In genomic region chr2:190318931-190319556, GRCh38 we compare ENCODE assay signal across 8 cellular contexts. TPM values are rescaled to one million over a fixed set of nuclear protein-coding genes. Genes with fewer than 3 reads are reported as not detected.
A peak's percentile ranks its signal among the peaks of the same experiment; 100 is the strongest.
DNase-seq lines count a peak whose midpoint lies in the region; ATAC-seq, FAIRE-seq and TF ChIP-seq lines count a peak whose summit lies in the region.

No MANE protein-coding gene starts in this region.

- H3K27me3 ChIP-seq in body of pancreas (no peaks in the 10 kb centered on the region), keratinocyte (ENCODE audit: control insufficient read depth, extremely low read depth, insufficient read depth, low read length) (no peaks in the 10 kb centered on the region)

- peak overlapping the region; percentile 98 for H3K4me2 ChIP-seq in keratinocyte (ENCODE audit: control insufficient read depth, extremely low read depth, insufficient read depth, low read depth, low read length)

- H3K4me1 ChIP-seq in body of pancreas (peaks cover 47% of the 10 kb centered on the region), keratinocyte (ENCODE audit: control insufficient read depth, extremely low read depth, insufficient read depth, low read length) (peaks cover 13% of the 10 kb centered on the region)

- H2AFZ ChIP-seq in keratinocyte (ENCODE audit: control insufficient read depth, low read length) = peak overlapping the region; percentile 91

- peak overlapping the region; percentile 72 to 94 (median 86) for H3K27ac ChIP-seq in body of pancreas
- H3K27ac ChIP-seq in keratinocyte (ENCODE audit: control insufficient read depth, insufficient read depth, low read length) = peak overlapping the region; percentile 70

- no peaks in the 10 kb centered on the region for H3K9me3 Mint-ChIP-seq in stimulated activated memory B cell treated with anti-CD40 and anti-IgM and Interleukin-4, amounts not matched to agents 10 μg/mL and 1 μg/mL and 100 μg/mL, for 72 hours

- peaks cover 50% of the 10 kb centered on the region for H3K4me1 Mint-ChIP-seq in stimulated activated memory B cell treated with anti-CD40 and anti-IgM and Interleukin-4, amounts not matched to agents 10 μg/mL and 1 μg/mL and 100 μg/mL, for 72 hours

- H3K9me3 ChIP-seq in body of pancreas = no peaks in the 10 kb centered on the region
- H3K9me3 ChIP-seq in keratinocyte (ENCODE audit: control insufficient read depth, low read depth, low read length) = no peaks in the 10 kb centered on the region

- peaks cover 11% of the 10 kb centered on the region for H3K79me2 ChIP-seq in keratinocyte (ENCODE audit: control insufficient read depth, insufficient read depth, low read length)

- DNase-seq in activated CD4-positive, alpha-beta T cell treated with anti-CD3 and anti-CD28 coated beads for 48 hours = peak; percentile 24
- DNase-seq in activated CD4-positive, alpha-beta T cell treated with anti-CD3 and anti-CD28 coated beads, Interleukin-2, amount 50 U/mL, for 48 hours = no peak
- DNase-seq in NCI-H748 (lab: John Stamatoyannopoulos, UW; ENCODE audit: unreplicated experiment) (peak; percentile 60), body of pancreas (peak in 2 of 4 donors; percentile 22 to 36), keratinocyte (ENCODE audit: low read depth, low spot score) (no peak), NCI-H2081 (lab: John Stamatoyannopoulos, UW) (no peak)

- H3K36me3 ChIP-seq in body of pancreas (replicated peaks in 1 of 2; ENCODE audit: insufficient read depth in 1 of 2, low read depth in 2 of 2) (no peaks in the 10 kb centered on the region), keratinocyte (ENCODE audit: control insufficient read depth in 2 of 2, extremely low read depth in 1 of 2, insufficient read depth in 2 of 2, low read length in 2 of 2) (no peaks in the 10 kb centered on the region)

- ATAC-seq in HG02642 (IDR thresholded peaks at IDR 0.05; ENCODE audit: poor library complexity, unreplicated experiment) (peak; percentile 42), body of pancreas (peak; percentile 7)
- peak; percentile 74 for ATAC-seq in stimulated activated memory B cell treated with anti-CD40 and anti-IgM and Interleukin-4, amounts not matched to agents 10 μg/mL and 1 μg/mL and 100 μg/mL, for 72 hours

- H3K36me3 Mint-ChIP-seq in stimulated activated memory B cell treated with anti-CD40 and anti-IgM and Interleukin-4, amounts not matched to agents 10 μg/mL and 1 μg/mL and 100 μg/mL, for 72 hours = peaks cover 12% of the 10 kb centered on the region

- H4K20me1 ChIP-seq in keratinocyte (ENCODE audit: control insufficient read depth, extremely low read depth, insufficient read depth, low read length) = no peaks in the 10 kb centered on the region

- H3K4me3 Mint-ChIP-seq in stimulated activated memory B cell treated with anti-CD40 and anti-IgM and Interleukin-4, amounts not matched to agents 10 μg/mL and 1 μg/mL and 100 μg/mL, for 72 hours = peak overlapping the region; percentile 88

- WGBS in body of pancreas, 2 donors = 1 to 2% methylated on average over 13 of the region's 13 CpGs

- no peaks in the 10 kb centered on the region for H3K27me3 Mint-ChIP-seq in stimulated activated memory B cell treated with anti-CD40 and anti-IgM and Interleukin-4, amounts not matched to agents 10 μg/mL and 1 μg/mL and 100 μg/mL, for 72 hours

- H3K9ac ChIP-seq in keratinocyte (ENCODE audit: control insufficient read depth, extremely low read depth, insufficient read depth, low read length) = peak overlapping the region; percentile 73

- intact Hi-C loops in body of pancreas (cut with DNase I) = no loop called here

- peak overlapping the region; percentile 80 for H3K27ac Mint-ChIP-seq in stimulated activated memory B cell treated with anti-CD40 and anti-IgM and Interleukin-4, amounts not matched to agents 10 μg/mL and 1 μg/mL and 100 μg/mL, for 72 hours

- H3K9me1 ChIP-seq in keratinocyte (ENCODE audit: control insufficient read depth, extremely low read depth, insufficient read depth, low read length) = no peaks in the 10 kb centered on the region

- peak; percentile 49 for FAIRE-seq in keratinocyte (lab: Jason Lieb, UNC)

- peak overlapping the region; percentile 15 to 80 for H3K4me3 ChIP-seq in body of pancreas
- H3K4me3 ChIP-seq in keratinocyte (ENCODE audit: control insufficient read depth in 2 of 3, extremely low read depth in 1 of 3, insufficient read depth in 2 of 3, low read depth in 1 of 3, low read length in 3 of 3) = peak overlapping the region; percentile 71 to 89 (median 85)

- dilution Hi-C loops in keratinocyte (cut with MboI; ENCODE audit: extremely low pct_ligation_motif_present, low sequenced_read_pairs) = no loop called here

- TF ChIP-seq POLR2A in body of pancreas (IDR thresholded peaks at IDR 0.05) = no peak

- no peak for TF ChIP-seq CTCF in body of pancreas (IDR thresholded peaks at IDR 0.05)
- no peak for TF ChIP-seq CTCF in keratinocyte (optimal IDR thresholded peaks at IDR 0.05 in 1 of 3, IDR thresholded peaks at IDR 0.05 in 1 of 3, conservative IDR thresholded peaks at IDR 0.05 in 1 of 3; ENCODE audit: extremely low read depth in 1 of 3, insufficient read depth in 2 of 3, low read length in 3 of 3)

RNA-seq across cellular contexts. Expression of gene HIBCH, which starts 0.6 kb away (rescaled TPM):
- 10 to 100 TPM; 19.4 to 21.3 TPM for total RNA-seq in body of pancreas
- 9.5 to 19.4 TPM (median 10.6 TPM) in 3 replicates for polyA plus RNA-seq in keratinocyte
- 22.6 TPM for polyA plus RNA-seq in keratinocyte (2011; ENCODE audit: low read depth)
- 7.4 and 12.0 TPM in 2 replicates for polyA plus RNA-seq in keratinocyte (2011; cell fraction: cytosol; rRNA removed)
- polyA plus RNA-seq in keratinocyte (2011; cell fraction: nucleus; rRNA removed) = 11.4 and 14.1 TPM in 2 replicates
- 8.1 and 13.0 TPM in 2 replicates for polyA plus RNA-seq in keratinocyte (2012; ENCODE audit: low replicate concordance)
- polyA minus RNA-seq in keratinocyte = 0.43 to 14.3 TPM (median 5.0 TPM) in 3 replicates
- 6.7 TPM for polyA minus RNA-seq in keratinocyte (2011; cell fraction: cytosol; rRNA and poly(A)+ RNA removed)
- polyA minus RNA-seq in keratinocyte (2011; cell fraction: nucleus; rRNA and poly(A)+ RNA removed) = 11.9 and 21.2 TPM in 2 replicates

RNA-seq across cellular contexts. Expression of gene INPP1, which starts 24.3 kb away (rescaled TPM):
- total RNA-seq in body of pancreas = 10 to 100 TPM; 17.6 to 19.8 TPM
- polyA plus RNA-seq in keratinocyte = 5.6 to 6.3 TPM (median 6.1 TPM) in 3 replicates
- polyA plus RNA-seq in keratinocyte (2011; ENCODE audit: low read depth) = 19.5 TPM
- 6.2 and 8.7 TPM in 2 replicates for polyA plus RNA-seq in keratinocyte (2011; cell fraction: cytosol; rRNA removed)
- polyA plus RNA-seq in keratinocyte (2011; cell fraction: nucleus; rRNA removed) = 8.6 and 8.7 TPM in 2 replicates
- 8.2 and 18.1 TPM in 2 replicates for polyA plus RNA-seq in keratinocyte (2012; ENCODE audit: low replicate concordance)
- 2.2 to 3.4 TPM (median 3.2 TPM) in 3 replicates for polyA minus RNA-seq in keratinocyte
- 5.0 TPM for polyA minus RNA-seq in keratinocyte (2011; cell fraction: cytosol; rRNA and poly(A)+ RNA removed)
- 2.8 and 3.0 TPM in 2 replicates for polyA minus RNA-seq in keratinocyte (2011; cell fraction: nucleus; rRNA and poly(A)+ RNA removed)

Comparison
In these comparisons a context has a peak if more than half of its experiments do, and no peak if none do; other contexts are left out.
1. DNase-seq: peak in activated CD4-positive, alpha-beta T cell treated with anti-CD3 and anti-CD28 coated beads for 48 hours (single experiment) and NCI-H748 (single experiment); none in activated CD4-positive, alpha-beta T cell treated with anti-CD3 and anti-CD28 coated beads, Interleukin-2, amount 50 U/mL, for 48 hours (0 of 2), keratinocyte (single experiment) and NCI-H2081 (0 of 2).
2. ATAC-seq: peak in every context shown above with its lines; median percentile 74 in stimulated activated memory B cell treated with anti-CD40 and anti-IgM and Interleukin-4, amounts not matched to agents 10 μg/mL and 1 μg/mL and 100 μg/mL, for 72 hours; 42 in HG02642; 7 in body of pancreas.